In the genomic region with DNA sequence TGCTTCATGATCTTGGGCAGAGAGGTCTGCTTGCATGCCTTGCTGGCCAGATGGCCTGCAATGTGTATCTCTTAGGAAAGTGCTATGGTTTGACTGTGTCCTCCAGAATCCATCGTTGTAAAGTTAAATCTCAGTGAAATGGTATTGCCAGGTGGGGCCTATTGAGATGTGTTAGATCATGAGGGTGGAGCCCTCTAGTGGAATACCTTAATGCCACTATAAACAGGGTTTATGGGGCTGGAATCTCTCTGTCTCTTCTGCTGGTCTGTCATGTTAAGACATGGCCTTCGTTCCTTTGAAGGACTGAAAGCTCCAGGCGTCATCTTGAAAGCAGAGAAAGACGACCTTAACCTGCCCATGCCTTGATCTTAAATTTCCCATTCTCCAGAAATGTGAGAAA, we compare ENCODE assay signal across 7 cellular contexts.
DNase-seq lines count a peak whose midpoint lies in the region; ATAC-seq, FAIRE-seq and TF ChIP-seq lines count a peak whose summit lies in the region.
"Not testable (repeated sequence)": the region's sequence is repeated elsewhere in the genome, so short reads cannot be mapped to it uniquely, and the experiment has no call there.

No MANE protein-coding gene starts in this region.

- H3K36me3 Mint-ChIP-seq in WTC11; endodermal cell (ENCODE audit: low read depth): not testable (repeated sequence)

- H3K27me3 ChIP-seq in HCT116 (ENCODE audit: insufficient read depth, low read length); endodermal cell (ENCODE audit: control insufficient read depth, insufficient read depth, low read length, poor library complexity, severe bottlenecking); HepG2 (ENCODE audit: control insufficient read depth in 1 of 2, insufficient read depth in 2 of 2, low read length in 2 of 2): not testable (repeated sequence)

- peaks cover 12% of the 10 kb centered on the region for H3K4me1 Mint-ChIP-seq in WTC11
- H3K4me1 Mint-ChIP-seq in endodermal cell = not testable (repeated sequence)

- TF ChIP-seq RAD21 in HCT116 (IDR thresholded peaks at IDR 0.05; ENCODE audit: low read depth); HepG2 (CRISPR knock-in tag; IDR thresholded peaks at IDR 0.05): not testable (repeated sequence)

- H3K36me3 ChIP-seq in HCT116 (ENCODE audit: control insufficient read depth in 1 of 2, insufficient read depth in 2 of 2, low read length in 2 of 2); endodermal cell (ENCODE audit: control insufficient read depth, insufficient read depth, low read length); HepG2 (replicated peaks in 1 of 2; ENCODE audit: control insufficient read depth in 1 of 2, insufficient read depth in 2 of 2, low read length in 2 of 2): not testable (repeated sequence)

- H4K20me1 ChIP-seq in HCT116 (ENCODE audit: insufficient read depth); HepG2 (ENCODE audit: insufficient read depth, low read length): not testable (repeated sequence)

- not testable (repeated sequence) for H3K4me3 Mint-ChIP-seq in WTC11, endodermal cell

- not testable (repeated sequence) for FAIRE-seq in HepG2 (lab: Jason Lieb, UNC)
- FAIRE-seq in urothelium cell line (lab: Jason Lieb, UNC) = peak; percentile 46

- H3K27ac Mint-ChIP-seq in WTC11, endodermal cell: not testable (repeated sequence)

- not testable (repeated sequence) for TF ChIP-seq EP300 in HepG2 (IDR thresholded peaks at IDR 0.05; ENCODE audit: low read depth in 2 of 2, low read length in 2 of 2); HepG2 (CRISPR knock-in tag; IDR thresholded peaks at IDR 0.05; ENCODE audit: borderline replicate concordance)

- not testable (repeated sequence) for H3K4me1 ChIP-seq in HCT116 (ENCODE audit: control insufficient read depth in 1 of 2, insufficient read depth in 2 of 2, low read length in 2 of 2); endodermal cell (ENCODE audit: control insufficient read depth, insufficient read depth, low read length); HepG2 (ENCODE audit: insufficient read depth, low read length)

- in situ Hi-C loops in HepG2 (cut with HindIII; ENCODE audit: extremely low pct_ligation_motif_present, low pct_unique_long_range_greater_than_20kb) = not testable (repeated sequence)

- 91% methylated on average over 4 of the region's 4 CpGs; no CpG with 5 or more reads in 1 of the 2 experiments for WGBS in endodermal cell (ENCODE audit: insufficient coverage in 1 of 2, insufficient read length in 1 of 2), 2 experiments
- 0% methylated on average over 1 of the region's 4 CpGs for WGBS in HepG2 (ENCODE audit: low lambda C conversion rate)

- RAD21 ChIA-PET in HCT116 (lab: Charles Lee; ENCODE audit: low non-redundant PET in 1 of 2, low total read pairs in 2 of 2, uncharacterized antibody in 2 of 2, unreplicated experiment in 2 of 2) = not testable (repeated sequence)

- not testable (repeated sequence) for H3K4me2 ChIP-seq in HCT116 (ENCODE audit: low read length); HepG2 (ENCODE audit: low read depth, low read length)

- H3K4me3 ChIP-seq in HCT116 (replicated peaks in 1 of 2; ENCODE audit: low read depth in 1 of 2, low read length in 2 of 2); NB4 (ENCODE audit: low read depth, low read length); endodermal cell (ENCODE audit: low read length); HepG2 (replicated peaks in 1 of 3; ENCODE audit: insufficient read depth in 1 of 3, low read depth in 2 of 3, low read length in 3 of 3): not testable (repeated sequence)

- CTCF ChIA-PET in HCT116 (lab: Charles Lee); WTC11 (lab: Charles Lee); HepG2 (lab: Yijun Ruan, JAX; ENCODE audit: low intra/inter-chr PET ratio, low total read pairs): not testable (repeated sequence)

- not testable (repeated sequence) for BruUV-seq in HCT116 (replicated peaks; lab: Mats Ljungman, UMichigan); HepG2 (replicated peaks; lab: Mats Ljungman, UMichigan)

- TF ChIP-seq CTCF in HCT116 (IDR thresholded peaks at IDR 0.05 in 2 of 3, conservative IDR thresholded peaks at IDR 0.05 in 1 of 3; ENCODE audit: borderline replicate concordance in 1 of 3, insufficient read depth in 1 of 3, low read depth in 2 of 3, low read length in 2 of 3); WTC11 (IDR thresholded peaks at IDR 0.05); HepG2 (CRISPR knock-in tag; IDR thresholded peaks at IDR 0.05): not testable (repeated sequence)
- TF ChIP-seq CTCF in NB4 (IDR thresholded peaks at IDR 0.05; ENCODE audit: low read depth, low read length) = peak; percentile 6
- TF ChIP-seq CTCF in endodermal cell (conservative IDR thresholded peaks at IDR 0.05) = peak; percentile 17

- ATAC-seq in GM19463 (IDR thresholded peaks at IDR 0.05; ENCODE audit: unreplicated experiment) (peak; percentile 49), HCT116 (peak; percentile 69), WTC11 (peak; percentile 60; the same call in 1 of the 2 replicates), HepG2 (peak; percentile 59; the same call in 2 of the 3 replicates)

- POLR2A ChIA-PET in HCT116 (lab: Charles Lee); WTC11 (lab: Charles Lee); HepG2 (lab: Yijun Ruan, JAX): not testable (repeated sequence)

- not testable (repeated sequence) for DNase-seq in HCT116 (ENCODE audit: low read depth, low spot score); NB4 (ENCODE audit: low read depth); WTC11 (ENCODE audit: low spot score); endodermal cell; HepG2 (ENCODE audit: low spot score); urothelium cell line (ENCODE audit: low spot score)

- not testable (repeated sequence) for H3K79me2 ChIP-seq in HCT116 (ENCODE audit: insufficient read depth, low read length); HepG2 (ENCODE audit: insufficient read depth, low read length)

- H3K9me2 ChIP-seq in HCT116 (ENCODE audit: insufficient read depth) = not testable (repeated sequence)

- H3K9me3 Mint-ChIP-seq in WTC11, endodermal cell: not testable (repeated sequence)

- not testable (repeated sequence) for H3K9ac ChIP-seq in HCT116 (ENCODE audit: low read length); endodermal cell (ENCODE audit: extremely low read depth, low read length, poor library complexity, severe bottlenecking); HepG2 (ENCODE audit: insufficient read depth, low read depth, low read length)

- intact Hi-C loops in HCT116 (cut with micrococcal nuclease); HepG2 (cut with micrococcal nuclease; ENCODE audit: unreplicated experiment): not testable (repeated sequence)

- not testable (repeated sequence) for H3K27ac ChIP-seq in HCT116 (ENCODE audit: low read depth, low read length); endodermal cell (ENCODE audit: low read depth, low read length); HepG2 (ENCODE audit: extremely low read length, insufficient read depth, low read length)

- H3K27me3 Mint-ChIP-seq in WTC11 (ENCODE audit: low read depth); endodermal cell (ENCODE audit: insufficient read depth): not testable (repeated sequence)

- not testable (repeated sequence) for TF ChIP-seq POLR2A in HCT116 (IDR thresholded peaks at IDR 0.05; ENCODE audit: borderline replicate concordance, extremely low read depth, insufficient read depth, insufficient read length); NB4 (IDR thresholded peaks at IDR 0.05; ENCODE audit: extremely low read depth, insufficient read length); HepG2 (IDR thresholded peaks at IDR 0.05; ENCODE audit: insufficient read depth in 1 of 2, low read depth in 2 of 2, low read length in 2 of 2)

- H2AFZ ChIP-seq in HCT116 (ENCODE audit: low read depth, low read length, poor library complexity, severe bottlenecking); HepG2 (ENCODE audit: low read length): not testable (repeated sequence)

- H3K9me3 ChIP-seq in HCT116 (ENCODE audit: control insufficient read depth in 1 of 2, insufficient read depth in 1 of 2, low read depth in 1 of 2, low read length in 2 of 2); endodermal cell (ENCODE audit: control insufficient read depth, low read length); HepG2 (ENCODE audit: low read length): not testable (repeated sequence)
